In genomic region chr7:73891178-73891885, GRCh38 we compare ENCODE assay signal across 1 cellular context.
A peak's percentile ranks its signal among the peaks of the same experiment; 100 is the strongest.
TF ChIP-seq lines count a peak whose summit lies in the region.

No MANE protein-coding gene starts in this region.

TF ChIP-seq in K562, 482 proteins besides CTCF, POLR2A, EP300 and RAD21 (continued from another document):
- TF ChIP-seq L3MBTL2 (IDR thresholded peaks at IDR 0.05) = 0 out of 2 replicates have a peak, but pooled peaks have one; percentile 17
- TF ChIP-seq PKNOX1 (IDR thresholded peaks at IDR 0.05) = peak; percentile 95
- TF ChIP-seq ZBTB7A (IDR thresholded peaks at IDR 0.05; ENCODE audit: borderline replicate concordance, control insufficient read depth, low read depth, low read length) = no peak
- no peak for TF ChIP-seq KLF13 (tag; IDR thresholded peaks at IDR 0.05; ENCODE audit: borderline replicate concordance, low read depth)
- TF ChIP-seq YBX1 (IDR thresholded peaks at IDR 0.05) = no peak
- TF ChIP-seq ESRRA (IDR thresholded peaks at IDR 0.05; ENCODE audit: borderline replicate concordance, low read depth) = peak; percentile 60
- TF ChIP-seq ZNF445 (CRISPR knock-in tag; IDR thresholded peaks at IDR 0.05; ENCODE audit: low read depth) = no peak
- no peak for TF ChIP-seq RFX7 (CRISPR knock-in tag; IDR thresholded peaks at IDR 0.05)
- TF ChIP-seq SMARCA5 (IDR thresholded peaks at IDR 0.05) = no peak
- TF ChIP-seq PYGO2 (tag; IDR thresholded peaks at IDR 0.05) = no peak
- 0 out of 2 replicates have a peak, but pooled peaks have one; percentile 4 for TF ChIP-seq ZNF263 (CRISPR knock-in tag; IDR thresholded peaks at IDR 0.05; ENCODE audit: borderline replicate concordance)
- TF ChIP-seq ZBTB43 (CRISPR knock-in tag; IDR thresholded peaks at IDR 0.05) = no peak
- no peak for TF ChIP-seq REST (CRISPR knock-in tag; IDR thresholded peaks at IDR 0.05; ENCODE audit: low read depth)
- TF ChIP-seq HNRNPLL (IDR thresholded peaks at IDR 0.05; ENCODE audit: low read depth, low read length, poor library complexity, severe bottlenecking) = no peak
- no peak for TF ChIP-seq THAP12 (CRISPR knock-in tag; IDR thresholded peaks at IDR 0.05)
- peak; percentile 62; the same call in 1 of the 2 replicates for TF ChIP-seq CTBP1 (IDR thresholded peaks at IDR 0.05; ENCODE audit: borderline replicate concordance)
- no peak for TF ChIP-seq ZNF175 (CRISPR knock-in tag; IDR thresholded peaks at IDR 0.05; ENCODE audit: low read depth)
- TF ChIP-seq ZBTB34 (CRISPR knock-in tag; IDR thresholded peaks at IDR 0.05) = no peak
- TF ChIP-seq ZNF436 (CRISPR knock-in tag; IDR thresholded peaks at IDR 0.05) = no peak
- no peak for TF ChIP-seq TFAM (CRISPR knock-in tag; conservative IDR thresholded peaks at IDR 0.05)
- TF ChIP-seq ZNF318 (IDR thresholded peaks at IDR 0.05; ENCODE audit: borderline replicate concordance in 1 of 2, low read depth in 1 of 2) = no peak
- no peak for TF ChIP-seq CAMTA2 (CRISPR knock-in tag; conservative IDR thresholded peaks at IDR 0.05)
- no peak for TF ChIP-seq RBM14 (IDR thresholded peaks at IDR 0.05; ENCODE audit: borderline replicate concordance, insufficient read depth, low read depth, low read length)
- no peak for TF ChIP-seq FOXA3 (CRISPR knock-in tag; conservative IDR thresholded peaks at IDR 0.05 in 1 of 2, IDR thresholded peaks at IDR 0.05 in 1 of 2)
- TF ChIP-seq ZBTB17 (CRISPR knock-in tag; IDR thresholded peaks at IDR 0.05) = no peak
- TF ChIP-seq ZNF23 (CRISPR knock-in tag; IDR thresholded peaks at IDR 0.05) = no peak
